Comparison of ENCODE assay signal across 8 cellular contexts in genomic region chr11:111937461-111937769, GRCh38. TPM values are rescaled to one million over a fixed set of nuclear protein-coding genes. Genes with fewer than 3 reads are reported as not detected.
DNase-seq lines count a peak whose midpoint lies in the region; ATAC-seq and TF ChIP-seq lines count a peak whose summit lies in the region.

No MANE protein-coding gene starts in this region.

- no peaks in the 10 kb centered on the region for H3K36me3 ChIP-seq in rectal smooth muscle tissue (ENCODE audit: control insufficient read depth, insufficient read depth, low read length)

- no peaks in the 10 kb centered on the region for H3K36me3 Mint-ChIP-seq in T-cell

- H3K4me1 Mint-ChIP-seq in T-cell = peaks cover 29 to 41% (median 33%) of the 10 kb centered on the region in 3 donors

- no peaks in the 10 kb centered on the region for H3K9me3 Mint-ChIP-seq in T-cell

- POLR2A ChIA-PET in T-cell (lab: Charles Lee) = interaction anchor here (0.6 to 0.8 kb wide), 3 partner anchors 42 to 354 kb away, joined by 3 to 16 read pairs (median 4); no protein-coding TSS in a partner anchor

- peaks cover 30% of the 10 kb centered on the region for H3K4me1 ChIP-seq in rectal smooth muscle tissue (ENCODE audit: control insufficient read depth, insufficient read depth, low read length)

- peak overlapping the region; percentile 54 to 93 (median 81) for H3K4me3 Mint-ChIP-seq in T-cell

- peak overlapping the region; percentile 71 to 90 for H3K27ac Mint-ChIP-seq in T-cell

- H3K27me3 ChIP-seq in rectal smooth muscle tissue (ENCODE audit: control insufficient read depth, insufficient read depth, low read length) = no peaks in the 10 kb centered on the region

- peak overlapping the region; percentile 51; the same call in 1 of the 2 replicates for H3K4me3 ChIP-seq in GM08714 (ENCODE audit: low read length)
- peak overlapping the region; percentile 57 to 66 for H3K4me3 ChIP-seq in foreskin fibroblast (ENCODE audit: low read depth in 1 of 2, low read length in 2 of 2)
- H3K4me3 ChIP-seq in rectal smooth muscle tissue (ENCODE audit: low read length) = peak overlapping the region; percentile 81

- peak overlapping the region; percentile 87 for H3K27ac ChIP-seq in rectal smooth muscle tissue (ENCODE audit: low read depth, low read length)

- no peaks in the 10 kb centered on the region for H3K27me3 Mint-ChIP-seq in T-cell

- ATAC-seq in T-cell (replicated peaks in 1 of 4) (peak in 2 of 4 experiments; percentile 3 to 5), GM19351 (IDR thresholded peaks at IDR 0.05; ENCODE audit: unreplicated experiment) (no peak), GM21360 (IDR thresholded peaks at IDR 0.05; ENCODE audit: unreplicated experiment) (no peak), GM18498 (IDR thresholded peaks at IDR 0.05; ENCODE audit: unreplicated experiment) (no peak), HG02678 (IDR thresholded peaks at IDR 0.05; ENCODE audit: unreplicated experiment) (no peak)

- DNase-seq in T-cell = peak in 1 of 34 experiments; percentile 10
- no peak for DNase-seq in foreskin fibroblast

- CTCF ChIA-PET in T-cell (lab: Charles Lee) = interaction anchor here (0.5 to 3.0 kb wide), 4 partner anchors 44 to 655 kb away, joined by 3 to 9 read pairs (median 4); no protein-coding TSS in a partner anchor

- H3K9ac ChIP-seq in rectal smooth muscle tissue (ENCODE audit: low read length) = peak overlapping the region; percentile 21

- no peak for TF ChIP-seq CTCF in foreskin fibroblast (IDR thresholded peaks at IDR 0.05; ENCODE audit: low read depth, low read length)

RNA-seq across cellular contexts. Expression of gene DIXDC1, which starts 0.3 kb away (rescaled TPM):
- total RNA-seq in T-cell = 1 to 10 TPM; 1.6 to 4.8 (median 3.4) TPM

RNA-seq across cellular contexts. Expression of gene C11orf52, which starts 18.7 kb away (rescaled TPM):
- total RNA-seq in T-cell = not detected

RNA-seq across cellular contexts. Expression of gene HSPB2, which starts 24.9 kb away (rescaled TPM):
- total RNA-seq in T-cell = not detected

RNA-seq across cellular contexts. Expression of gene CRYAB, which starts 25.8 kb away (rescaled TPM):
- total RNA-seq in T-cell = under 1 TPM in 2 of 5 donors, not detected in 3; 0.38 to 0.49 TPM

RNA-seq across cellular contexts. Expression of gene CFAP68, which starts 58.1 kb away (rescaled TPM):
- total RNA-seq in T-cell = 10 to 100 TPM; 12.0 to 18.6 (median 16.7) TPM
